Comparison of ENCODE assay signal across 18 cellular contexts in the genomic region with DNA sequence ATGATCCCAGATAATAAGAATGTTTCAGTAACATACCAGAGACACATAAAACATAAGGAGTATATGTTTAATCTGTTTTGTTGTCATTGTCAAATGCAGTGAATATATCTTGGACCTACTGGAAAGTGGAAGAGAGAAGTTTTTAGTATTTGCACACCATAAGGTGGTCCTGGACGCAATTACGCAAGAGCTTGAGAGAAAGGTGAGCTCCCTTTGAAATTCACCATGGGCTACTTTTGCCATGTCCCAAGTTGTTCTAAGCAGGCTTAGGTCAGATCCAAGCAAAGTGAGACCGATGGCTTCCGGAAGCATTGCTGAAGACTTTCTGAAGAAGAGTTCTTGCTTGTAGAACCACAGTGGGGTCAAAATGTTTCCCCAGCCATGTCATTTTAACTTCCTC.
"Had no signal": no experiment of that assay in that cellular context is flagged by ENCODE, and none has a peak within 500 bp of the region (broad histone marks: within the 10 kb centered on the region; RNA-seq: fewer than 3 reads in every experiment).

No MANE protein-coding gene starts in this region.

- H3K36me3 ChIP-seq: prostate gland had no signal

- DNase-seq: cortex of kidney; left ventricle myocardium superior; lower lobe of right lung; midbrain; naive thymus-derived CD4-positive, alpha-beta T cell; nephron progenitor cell; nucleus accumbens; sigmoid colon; stimulated activated CD4-positive, alpha-beta T cell treated with anti-CD3 and anti-CD28 coated beads, Interleukin-2, amount 100 ng/mL, for 24 hours; stimulated activated CD4-positive, alpha-beta T cell treated with anti-CD3 and anti-CD28 coated beads, Interleukin-4, amount 100 ng/mL, for 24 hours; stimulated activated naive CD8-positive, alpha-beta T cell treated with anti-CD3 and anti-CD28 coated beads, Interleukin-15, Interleukin-2, amounts not matched to agents 100 U/mL and 50 U/mL, for 24 hours; substantia nigra; testis; tibial artery had no signal

- H3K9me3 ChIP-seq: lower lobe of right lung, prostate gland, right atrium auricular region, sigmoid colon, testis, tibial artery had no signal

- ATAC-seq: left ventricle myocardium superior; lower lobe of right lung; naive thymus-derived CD4-positive, alpha-beta T cell; stimulated activated effector memory CD8-positive, alpha-beta T cell treated with anti-CD3 and anti-CD28 coated beads, Interleukin-12 subunit alpha, Interleukin-12 subunit beta, amount 100 ng/mL, for 72 hours; stimulated activated naive CD8-positive, alpha-beta T cell treated with anti-CD3 and anti-CD28 coated beads, Interleukin-15, Interleukin-2, amounts not matched to agents 100 U/mL and 50 U/mL, for 24 hours had no signal

- H3K27me3 ChIP-seq: right atrium auricular region, sigmoid colon, testis, tibial artery had no signal

- H3K4me1 Mint-ChIP-seq: naive thymus-derived CD4-positive, alpha-beta T cell; stimulated activated effector memory CD8-positive, alpha-beta T cell treated with anti-CD3 and anti-CD28 coated beads, Interleukin-12 subunit alpha, Interleukin-12 subunit beta, amount 100 ng/mL, for 72 hours had no signal

- H3K9me3 Mint-ChIP-seq: naive thymus-derived CD4-positive, alpha-beta T cell; stimulated activated effector memory CD8-positive, alpha-beta T cell treated with anti-CD3 and anti-CD28 coated beads, Interleukin-12 subunit alpha, Interleukin-12 subunit beta, amount 100 ng/mL, for 72 hours; type B pancreatic cell had no signal

- H3K4me3 Mint-ChIP-seq: naive thymus-derived CD4-positive, alpha-beta T cell; nephron progenitor cell; stimulated activated effector memory CD8-positive, alpha-beta T cell treated with anti-CD3 and anti-CD28 coated beads, Interleukin-12 subunit alpha, Interleukin-12 subunit beta, amount 100 ng/mL, for 72 hours; type B pancreatic cell had no signal

- H3K27me3 Mint-ChIP-seq: naive thymus-derived CD4-positive, alpha-beta T cell; type B pancreatic cell had no signal

- H3K27ac Mint-ChIP-seq: naive thymus-derived CD4-positive, alpha-beta T cell; stimulated activated effector memory CD8-positive, alpha-beta T cell treated with anti-CD3 and anti-CD28 coated beads, Interleukin-12 subunit alpha, Interleukin-12 subunit beta, amount 100 ng/mL, for 72 hours; type B pancreatic cell had no signal

- H3K4me3 ChIP-seq: lower lobe of right lung, prostate gland, right atrium auricular region, sigmoid colon, testis, tibial artery had no signal

- H3K27ac ChIP-seq: lower lobe of right lung, prostate gland, right atrium auricular region, sigmoid colon, testis, tibial artery had no signal
